ENCODE assay signal across 29 cellular contexts in genomic region chr3:185145511-185145910, GRCh38. TPM values are rescaled to one million over a fixed set of nuclear protein-coding genes. Genes with fewer than 3 reads are reported as not detected.
"Had no signal": no experiment of that assay in that cellular context is flagged by ENCODE, and none has a peak within 500 bp of the region (broad histone marks: within the 10 kb centered on the region; RNA-seq: fewer than 3 reads in every experiment).

No MANE protein-coding gene starts in this region.

- DNase-seq: hypothalamus; immature natural killer cell; kidney; left colon; left lung; lower lobe of right lung; mammary epithelial cell; mesenchymal stem cell; naive thymus-derived CD8-positive, alpha-beta T cell; nucleus accumbens; pancreas; posterior cingulate gyrus; psoas muscle; right lobe of liver; stimulated activated CD4-positive, alpha-beta T cell treated with anti-CD3 and anti-CD28 coated beads, Interleukin-12 subunit alpha, Interleukin-12 subunit beta, amount 100 ng/mL, for 4 hours; stimulated activated CD4-positive, alpha-beta T cell treated with anti-CD3 and anti-CD28 coated beads, Interleukin-15, amount 100 ng/mL, for 24 hours; stimulated activated CD4-positive, alpha-beta T cell treated with anti-CD3 and anti-CD28 coated beads, Interleukin-2, amount 100 ng/mL, for 24 hours; stimulated activated CD4-positive, alpha-beta T cell treated with anti-CD3 and anti-CD28 coated beads, Interleukin-4, amount 100 ng/mL, for 1 hour; stimulated activated naive B cell treated with anti-CD40 and anti-IgM and Interleukin-4, amounts not matched to agents 10 μg/mL and 1 μg/mL and 100 μg/mL, for 72 hours; tibial artery; upper lobe of left lung had no signal

- H3K4me1 ChIP-seq: left lung, lower lobe of right lung, pancreas, psoas muscle, right atrium auricular region, right lobe of liver, suprapubic skin, upper lobe of left lung, vagina had no signal

- H3K9me3 ChIP-seq: left lung, lower lobe of right lung, pancreas, psoas muscle, right atrium auricular region, right lobe of liver, suprapubic skin, thoracic aorta, tibial artery, upper lobe of left lung, vagina had no signal

- H3K36me3 ChIP-seq: left lung, lower lobe of right lung, pancreas, right atrium auricular region, right lobe of liver, suprapubic skin, thoracic aorta, tibial artery, upper lobe of left lung, vagina had no signal

- H3K27ac Mint-ChIP-seq: immature natural killer cell; naive thymus-derived CD8-positive, alpha-beta T cell; nephron; stimulated activated naive B cell treated with anti-CD40 and anti-IgM and Interleukin-4, amounts not matched to agents 10 μg/mL and 1 μg/mL and 100 μg/mL, for 72 hours; stimulated activated naive CD8-positive, alpha-beta T cell treated with anti-CD3 and anti-CD28 coated beads, Interleukin-15, Interleukin-2, amounts not matched to agents 100 ng/mL and 50 ng/mL, for 24 hours had no signal

- H3K9me3 Mint-ChIP-seq: immature natural killer cell; nephron; neural crest cell; stimulated activated naive CD8-positive, alpha-beta T cell treated with anti-CD3 and anti-CD28 coated beads, Interleukin-15, Interleukin-2, amounts not matched to agents 100 ng/mL and 50 ng/mL, for 24 hours had no signal

- H3K4me3 ChIP-seq: left lung, lower lobe of right lung, pancreas, psoas muscle, right atrium auricular region, right lobe of liver, skin epidermis, suprapubic skin, thoracic aorta, tibial artery, upper lobe of left lung, vagina had no signal

- H3K27ac ChIP-seq: left lung, lower lobe of right lung, pancreas, psoas muscle, right atrium auricular region, right lobe of liver, skin epidermis, suprapubic skin, thoracic aorta, tibial artery, upper lobe of left lung, vagina had no signal

- H3K36me3 Mint-ChIP-seq: immature natural killer cell; naive thymus-derived CD8-positive, alpha-beta T cell; stimulated activated naive B cell treated with anti-CD40 and anti-IgM and Interleukin-4, amounts not matched to agents 10 μg/mL and 1 μg/mL and 100 μg/mL, for 72 hours had no signal

- H3K4me1 Mint-ChIP-seq: immature natural killer cell; naive thymus-derived CD8-positive, alpha-beta T cell; stimulated activated naive B cell treated with anti-CD40 and anti-IgM and Interleukin-4, amounts not matched to agents 10 μg/mL and 1 μg/mL and 100 μg/mL, for 72 hours had no signal

- H3K4me3 Mint-ChIP-seq: immature natural killer cell; naive thymus-derived CD8-positive, alpha-beta T cell; nephron; neural crest cell; stimulated activated naive B cell treated with anti-CD40 and anti-IgM and Interleukin-4, amounts not matched to agents 10 μg/mL and 1 μg/mL and 100 μg/mL, for 72 hours; stimulated activated naive CD8-positive, alpha-beta T cell treated with anti-CD3 and anti-CD28 coated beads, Interleukin-15, Interleukin-2, amounts not matched to agents 100 ng/mL and 50 ng/mL, for 24 hours had no signal

- H3K27me3 ChIP-seq: tibial artery, upper lobe of left lung, vagina had no signal

RNA-seq across cellular contexts. Expression of gene C3orf70, which starts 7.3 kb away (rescaled TPM):
- total RNA-seq: naive thymus-derived CD8-positive, alpha-beta T cell had no signal
- polyA plus RNA-seq: immature natural killer cell had no signal
